In the genomic region with DNA sequence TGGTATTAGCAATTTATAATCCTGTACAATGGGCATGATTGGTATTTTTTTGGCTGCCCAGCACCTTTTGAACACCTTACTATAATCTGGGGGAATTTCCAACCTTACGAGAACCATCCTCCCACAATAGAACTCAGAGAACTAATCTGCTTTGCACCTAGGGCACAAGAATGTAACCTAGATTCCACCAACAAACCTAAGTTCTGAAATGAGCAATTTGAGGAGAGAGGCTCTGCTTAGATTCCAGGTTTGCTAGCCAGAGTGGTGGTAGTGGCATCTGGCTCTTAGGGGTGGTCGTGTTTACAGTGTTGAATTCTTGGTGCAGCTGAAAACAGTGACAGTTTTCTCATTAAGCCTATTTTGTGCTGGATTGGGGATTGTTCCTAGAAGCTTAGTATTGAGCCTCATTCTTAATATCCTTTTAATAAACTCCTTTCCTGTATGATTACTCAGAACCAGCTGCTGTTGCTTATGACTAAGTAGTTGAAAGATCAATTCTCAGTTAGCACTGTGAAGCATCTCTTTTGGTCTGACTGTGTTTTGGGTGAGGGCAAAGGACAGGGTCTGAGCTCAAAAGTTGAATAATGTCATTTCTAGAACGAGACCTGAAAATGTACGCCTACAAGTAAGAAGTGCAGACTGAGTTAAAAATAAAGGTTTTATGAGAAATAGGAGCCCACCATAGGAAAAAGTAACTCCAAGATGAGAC, we compare ENCODE assay signal across 11 cellular contexts.
DNase-seq lines count a peak whose midpoint lies in the region; ATAC-seq and TF ChIP-seq lines count a peak whose summit lies in the region.
"Had no signal": no experiment of that assay in that cellular context is flagged by ENCODE, and none has a peak within 500 bp of the region (broad histone marks: within the 10 kb centered on the region; RNA-seq: fewer than 3 reads in every experiment).

No MANE protein-coding gene starts in this region.

- H3K9me3 ChIP-seq in effector memory CD4-positive, alpha-beta T cell (ENCODE audit: control insufficient read depth, low read length) = no peaks in the 10 kb centered on the region

- no peak overlapping the region for H3K27ac ChIP-seq in foreskin keratinocyte
- H3K27ac ChIP-seq in effector memory CD4-positive, alpha-beta T cell (ENCODE audit: insufficient read depth, low read length, poor library complexity, severe bottlenecking) = no peak overlapping the region
- H3K27ac ChIP-seq: 22Rv1, VCaP had no signal

- peak; percentile 90 to 97 for ATAC-seq in activated CD4-positive, CD25-positive, alpha-beta regulatory T cell treated with anti-CD3 and anti-CD28 coated beads, Interleukin-2, amount 50 U/mL, for 24 hours
- ATAC-seq in GM21619 (IDR thresholded peaks at IDR 0.05; ENCODE audit: unreplicated experiment) (peak; percentile 82), HG03439 (IDR thresholded peaks at IDR 0.05; ENCODE audit: unreplicated experiment) (peak; percentile 91), foreskin keratinocyte (peak; percentile 65)

- H3K4me3 ChIP-seq in effector memory CD4-positive, alpha-beta T cell (ENCODE audit: insufficient read depth, low read depth, low read length, poor library complexity, severe bottlenecking) = no peak overlapping the region

- no peak for TF ChIP-seq CTCF in foreskin keratinocyte (conservative IDR thresholded peaks at IDR 0.05)

- H3K4me1 ChIP-seq in foreskin keratinocyte = peaks cover 4% of the 10 kb centered on the region
- no peaks in the 10 kb centered on the region for H3K4me1 ChIP-seq in effector memory CD4-positive, alpha-beta T cell (ENCODE audit: control insufficient read depth, insufficient read depth, low read length, poor library complexity, severe bottlenecking)

- no peaks in the 10 kb centered on the region for H3K36me3 ChIP-seq in effector memory CD4-positive, alpha-beta T cell (ENCODE audit: control insufficient read depth, insufficient read depth, low read length)

- no peak for DNase-seq in activated CD4-positive, CD25-positive, alpha-beta regulatory T cell treated with anti-CD3 and anti-CD28 coated beads, Interleukin-2, amount 50 U/mL, for 72 hours
- peak; percentile 8 to 22 for DNase-seq in foreskin keratinocyte
- no peak for DNase-seq in OCI-M1 (lab: John Stamatoyannopoulos, UW)
- no peak for DNase-seq in GDM1 (lab: John Stamatoyannopoulos, UW)
- no peak for DNase-seq in effector memory CD4-positive, alpha-beta T cell
- DNase-seq: NCI-H1436 had no signal

- H3K27me3 ChIP-seq in foreskin keratinocyte = no peaks in the 10 kb centered on the region
- H3K27me3 ChIP-seq in effector memory CD4-positive, alpha-beta T cell (replicated peaks; ENCODE audit: control insufficient read depth, insufficient read depth, low read length, poor library complexity, severe bottlenecking) = no peaks in the 10 kb centered on the region

Comparison
In these comparisons a context has a peak if more than half of its experiments do, and no peak if none do; other contexts are left out.
1. DNase-seq: peak in foreskin keratinocyte (2 of 2); none in activated CD4-positive, CD25-positive, alpha-beta regulatory T cell treated with anti-CD3 and anti-CD28 coated beads, Interleukin-2, amount 50 U/mL, for 72 hours (single experiment), OCI-M1 (single experiment), GDM1 (single experiment) and effector memory CD4-positive, alpha-beta T cell (0 of 3).
2. Peak in every context shown above with its lines, with median percentiles within 50 percentile points of each other: ATAC-seq.